In genomic region chr4:113675731-113676707, GRCh38 we compare ENCODE assay signal across 15 cellular contexts.
DNase-seq lines count a peak whose midpoint lies in the region; ATAC-seq and TF ChIP-seq lines count a peak whose summit lies in the region.
"Had no signal": no experiment of that assay in that cellular context is flagged by ENCODE, and none has a peak within 500 bp of the region (broad histone marks: within the 10 kb centered on the region; RNA-seq: fewer than 3 reads in every experiment).

No MANE protein-coding gene starts in this region.

- H3K9me3 Mint-ChIP-seq in activated T-cell treated with anti-CD3 and anti-CD28 coated beads, Interleukin-2, amount 50 U/mL, for 24 hours: peaks cover 11% of the 10 kb centered on the region
- peaks cover 0 to 4% of the 10 kb centered on the region in 2 donors for H3K9me3 Mint-ChIP-seq in stimulated activated naive B cell treated with anti-CD40 and anti-IgM and Interleukin-4, amounts not matched to agents 10 μg/mL and 1 μg/mL and 100 μg/mL, for 72 hours
- H3K9me3 Mint-ChIP-seq: neural crest cell had no signal

- H3K36me3 Mint-ChIP-seq in activated T-cell treated with anti-CD3 and anti-CD28 coated beads, Interleukin-2, amount 50 U/mL, for 24 hours (ENCODE audit: low read depth): peaks cover 86% of the 10 kb centered on the region
- H3K36me3 Mint-ChIP-seq in stimulated activated naive B cell treated with anti-CD40 and anti-IgM and Interleukin-4, amounts not matched to agents 10 μg/mL and 1 μg/mL and 100 μg/mL, for 72 hours: peaks cover 34 to 42% of the 10 kb centered on the region in 2 donors

- H3K27ac Mint-ChIP-seq in activated T-cell treated with anti-CD3 and anti-CD28 coated beads, Interleukin-2, amount 50 U/mL, for 24 hours: peak overlapping the region; percentile 37
- peak overlapping the region; percentile 47 for H3K27ac Mint-ChIP-seq in stimulated activated naive B cell treated with anti-CD40 and anti-IgM and Interleukin-4, amounts not matched to agents 10 μg/mL and 1 μg/mL and 100 μg/mL, for 72 hours

- no peak overlapping the region for H3K4me3 Mint-ChIP-seq in activated T-cell treated with anti-CD3 and anti-CD28 coated beads, Interleukin-2, amount 50 U/mL, for 24 hours
- H3K4me3 Mint-ChIP-seq in stimulated activated naive B cell treated with anti-CD40 and anti-IgM and Interleukin-4, amounts not matched to agents 10 μg/mL and 1 μg/mL and 100 μg/mL, for 72 hours: no peak overlapping the region
- H3K4me3 Mint-ChIP-seq: neural crest cell had no signal

- H3K4me3 ChIP-seq in fibroblast of mammary gland (ENCODE audit: control insufficient read depth, low read depth, low read length): no peak overlapping the region
- H3K4me3 ChIP-seq: vagina had no signal

- no peaks in the 10 kb centered on the region for H3K27me3 Mint-ChIP-seq in activated T-cell treated with anti-CD3 and anti-CD28 coated beads, Interleukin-2, amount 50 U/mL, for 24 hours
- H3K27me3 Mint-ChIP-seq in stimulated activated naive B cell treated with anti-CD40 and anti-IgM and Interleukin-4, amounts not matched to agents 10 μg/mL and 1 μg/mL and 100 μg/mL, for 72 hours: no peaks in the 10 kb centered on the region

- no peak for DNase-seq in activated T-cell treated with anti-CD3 and anti-CD28 coated beads, Interleukin-2, amount 50 U/mL, for 24 hours
- no peak for DNase-seq in activated T-cell treated with anti-CD3 and anti-CD28 coated beads, Interleukin-2, amount 50 U/mL, for 1 hour
- DNase-seq in NCI-H446 treated with DMSO at 0.1 percent for 48 hours (lab: John Stamatoyannopoulos, UW) (peak; percentile 55), fibroblast of mammary gland (ENCODE audit: low read depth) (peak; percentile 51), amniotic stem cell (lab: John Stamatoyannopoulos, UW) (no peak), RPMI8226 (no peak)
- DNase-seq in stimulated activated naive B cell treated with anti-CD40 and anti-IgM and Interleukin-4, amounts not matched to agents 10 μg/mL and 1 μg/mL and 100 μg/mL, for 72 hours: no peak
- DNase-seq: activated CD4-positive, alpha-beta T cell treated with anti-CD3 and anti-CD28 coated beads, Interleukin-2, amount 50 U/mL, for 1 hour; activated gamma-delta T cell treated with Interleukin-2 at 50 U/mL for 16 hours; NCI-H1417; NK-92 treated with Interleukin-12 subunit alpha and Interleukin-12 subunit beta, amount 100 ng/mL, for 24 hours; stimulated activated CD8-positive, alpha-beta memory T cell treated with anti-CD3 and anti-CD28 coated beads, Interleukin-4, amount 100 ng/mL, for 48 hours had no signal

- TF ChIP-seq CTCF in fibroblast of mammary gland (conservative IDR thresholded peaks at IDR 0.05; ENCODE audit: control insufficient read depth, insufficient read depth, low read depth, low read length): no peak

- peaks cover 74% of the 10 kb centered on the region for H3K4me1 Mint-ChIP-seq in activated T-cell treated with anti-CD3 and anti-CD28 coated beads, Interleukin-2, amount 50 U/mL, for 24 hours (ENCODE audit: low read depth)
- H3K4me1 Mint-ChIP-seq in stimulated activated naive B cell treated with anti-CD40 and anti-IgM and Interleukin-4, amounts not matched to agents 10 μg/mL and 1 μg/mL and 100 μg/mL, for 72 hours: peaks cover 31 to 60% of the 10 kb centered on the region in 2 donors

- ATAC-seq in stimulated activated naive B cell treated with anti-CD40 and anti-IgM and Interleukin-4, amounts not matched to agents 10 μg/mL and 1 μg/mL and 100 μg/mL, for 72 hours (replicated peaks): no peak
- ATAC-seq in GM21423 (IDR thresholded peaks at IDR 0.05; ENCODE audit: unreplicated experiment): no peak

Comparison
In these comparisons a context has a peak if more than half of its experiments do, and no peak if none do; other contexts are left out.
1. DNase-seq: peak in NCI-H446 treated with DMSO at 0.1 percent for 48 hours (single experiment) and fibroblast of mammary gland (single experiment); none in activated T-cell treated with anti-CD3 and anti-CD28 coated beads, Interleukin-2, amount 50 U/mL, for 24 hours (single experiment), activated T-cell treated with anti-CD3 and anti-CD28 coated beads, Interleukin-2, amount 50 U/mL, for 1 hour (single experiment), stimulated activated naive B cell treated with anti-CD40 and anti-IgM and Interleukin-4, amounts not matched to agents 10 μg/mL and 1 μg/mL and 100 μg/mL, for 72 hours (single experiment), amniotic stem cell (single experiment) and RPMI8226 (single experiment).